Comparison of ENCODE assay signal across 10 cellular contexts in genomic region chr6:52725133-52725529, GRCh38. TPM values are rescaled to one million over a fixed set of nuclear protein-coding genes. Genes with fewer than 3 reads are reported as not detected.
DNase-seq lines count a peak whose midpoint lies in the region; ATAC-seq, FAIRE-seq and TF ChIP-seq lines count a peak whose summit lies in the region.
"Had no signal": no experiment of that assay in that cellular context is flagged by ENCODE, and none has a peak within 500 bp of the region (broad histone marks: within the 10 kb centered on the region; RNA-seq: fewer than 3 reads in every experiment).

No MANE protein-coding gene starts in this region.

- peak overlapping the region; percentile 72 to 90 for H3K27ac ChIP-seq in small intestine (ENCODE audit: low read depth in 1 of 2, low read length in 1 of 2)

- peak overlapping the region; percentile 62 for H3K27ac Mint-ChIP-seq in HFFc6

- no peaks in the 10 kb centered on the region; the same call in 1 of the 2 replicates for H3K27me3 Mint-ChIP-seq in HFFc6 (ENCODE audit: insufficient read depth)

- H3K36me3 ChIP-seq in small intestine (ENCODE audit: control insufficient read depth in 2 of 2, insufficient read depth in 2 of 2, low read length in 2 of 2) = no peaks in the 10 kb centered on the region

- H3K36me3 Mint-ChIP-seq in HFFc6 (ENCODE audit: low read depth) = no peaks in the 10 kb centered on the region
- H3K36me3 Mint-ChIP-seq: CD8-positive, alpha-beta memory T cell had no signal

- WGBS in small intestine, 3 donors = 15 to 49% (median 26%) methylated on average over 3 of the region's 3 CpGs

- H3K27me3 ChIP-seq in small intestine (ENCODE audit: control insufficient read depth in 2 of 2, insufficient read depth in 2 of 2, low read length in 2 of 2) = no peaks in the 10 kb centered on the region

- no peaks in the 10 kb centered on the region for H3K9me3 ChIP-seq in small intestine (ENCODE audit: control insufficient read depth, low read depth)

- no peak for TF ChIP-seq CTCF in HFFc6 (IDR thresholded peaks at IDR 0.05)
- no peak for TF ChIP-seq CTCF in fibroblast of the aortic adventitia (IDR thresholded peaks at IDR 0.05; ENCODE audit: insufficient read depth, low read length)

- DNase-seq in HFFc6 (peak; percentile 10), SHP77 (lab: John Stamatoyannopoulos, UW) (peak; percentile 23 to 42), fibroblast of the aortic adventitia (ENCODE audit: low read depth) (peak; percentile 41), small intestine (peak; percentile 93), HuH-7.5 (ENCODE audit: low spot score) (no peak), NCI-H1048 (lab: John Stamatoyannopoulos, UW) (no peak), NAMALWA (ENCODE audit: low spot score) (no peak)

- no peak for FAIRE-seq in small intestine (lab: Jason Lieb, UNC)

- H3K4me3 ChIP-seq in fibroblast of the aortic adventitia (ENCODE audit: low read depth, low read length) = no peak overlapping the region
- H3K4me3 ChIP-seq in small intestine (ENCODE audit: low read depth in 1 of 2, low read length in 2 of 2) = no peak overlapping the region

- no peaks in the 10 kb centered on the region for H3K9me3 Mint-ChIP-seq in HFFc6
- H3K9me3 Mint-ChIP-seq: CD8-positive, alpha-beta memory T cell had no signal

- no peak for ATAC-seq in HG03159 (IDR thresholded peaks at IDR 0.05; ENCODE audit: unreplicated experiment)

- peaks cover 0 to 2% of the 10 kb centered on the region in 2 donors for H3K4me1 ChIP-seq in small intestine (ENCODE audit: control insufficient read depth in 2 of 2, insufficient read depth in 1 of 2, low read depth in 1 of 2, low read length in 1 of 2)

- peak overlapping the region; percentile 19 for H3K4me3 Mint-ChIP-seq in HFFc6
- H3K4me3 Mint-ChIP-seq: CD8-positive, alpha-beta memory T cell had no signal

- peaks cover 34% of the 10 kb centered on the region for H3K4me1 Mint-ChIP-seq in HFFc6 (ENCODE audit: low read depth)
- H3K4me1 Mint-ChIP-seq: CD8-positive, alpha-beta memory T cell had no signal

RNA-seq across cellular contexts. Expression of gene GSTA2, which starts 38.1 kb away (rescaled TPM):
- not detected for total RNA-seq in HFFc6 (2021; fragmentation: NEBNext Ultra II Directional; extraction: Animal tissue kit (Norgen Biotek cat#: 25700))
- not detected in 2 replicates for total RNA-seq in fibroblast of the aortic adventitia (ENCODE audit: low replicate concordance)
- 10 to 100 TPM; 21.5 to 88.6 (median 24.3) TPM for polyA plus RNA-seq in small intestine
- total RNA-seq: CD8-positive, alpha-beta memory T cell; myocyte had no signal
- polyA plus RNA-seq: CD8-positive, alpha-beta memory T cell had no signal

RNA-seq across cellular contexts. Expression of gene TMEM14A, which starts 54.2 kb away (rescaled TPM):
- 10 to 100 TPM; 36.3 to 48.0 (median 45.0) TPM for total RNA-seq in HFFc6 (2021; fragmentation: NEBNext Ultra II Directional; extraction: Animal tissue kit (Norgen Biotek cat#: 25700))
- 16.3 and 60.1 TPM in 2 replicates for total RNA-seq in fibroblast of the aortic adventitia (ENCODE audit: low replicate concordance)
- 10 to 100 TPM; 26.7 to 39.2 (median 34.2) TPM for polyA plus RNA-seq in small intestine

Comparison
In these comparisons a context has a peak if more than half of its experiments do, and no peak if none do; other contexts are left out.
1. DNase-seq: peak in HFFc6 (single experiment), SHP77 (2 of 2), fibroblast of the aortic adventitia (single experiment) and small intestine (single experiment); none in HuH-7.5 (single experiment), NCI-H1048 (single experiment) and NAMALWA (single experiment).